1 cellular context compared by ENCODE assay signal in the genomic region with DNA sequence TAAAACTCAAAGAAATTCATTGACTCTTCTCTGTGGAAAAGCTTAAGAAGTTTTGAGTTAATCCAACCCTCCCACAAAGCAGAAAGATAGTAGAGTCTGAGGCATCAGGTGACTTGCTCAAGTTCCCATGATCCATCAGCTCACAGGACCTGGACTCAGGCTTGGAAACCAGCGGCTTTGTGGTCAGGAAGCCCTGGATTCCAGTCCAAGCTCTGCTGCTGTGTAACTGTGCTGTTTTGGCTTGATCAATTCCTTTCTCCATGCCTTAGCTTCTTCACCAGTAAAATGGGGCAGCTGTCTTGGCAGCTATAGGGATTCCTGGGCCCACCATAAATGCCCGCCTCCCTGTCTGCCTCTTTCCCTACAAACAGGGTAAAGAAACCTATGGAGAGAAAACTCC.
A peak's percentile ranks its signal among the peaks of the same experiment; 100 is the strongest.
TF ChIP-seq lines count a peak whose summit lies in the region.

No MANE protein-coding gene starts in this region.

TF ChIP-seq in GM12878, 131 proteins besides CTCF, POLR2A, EP300 and RAD21 (continued from another document):
- TF ChIP-seq, protein P1, sequence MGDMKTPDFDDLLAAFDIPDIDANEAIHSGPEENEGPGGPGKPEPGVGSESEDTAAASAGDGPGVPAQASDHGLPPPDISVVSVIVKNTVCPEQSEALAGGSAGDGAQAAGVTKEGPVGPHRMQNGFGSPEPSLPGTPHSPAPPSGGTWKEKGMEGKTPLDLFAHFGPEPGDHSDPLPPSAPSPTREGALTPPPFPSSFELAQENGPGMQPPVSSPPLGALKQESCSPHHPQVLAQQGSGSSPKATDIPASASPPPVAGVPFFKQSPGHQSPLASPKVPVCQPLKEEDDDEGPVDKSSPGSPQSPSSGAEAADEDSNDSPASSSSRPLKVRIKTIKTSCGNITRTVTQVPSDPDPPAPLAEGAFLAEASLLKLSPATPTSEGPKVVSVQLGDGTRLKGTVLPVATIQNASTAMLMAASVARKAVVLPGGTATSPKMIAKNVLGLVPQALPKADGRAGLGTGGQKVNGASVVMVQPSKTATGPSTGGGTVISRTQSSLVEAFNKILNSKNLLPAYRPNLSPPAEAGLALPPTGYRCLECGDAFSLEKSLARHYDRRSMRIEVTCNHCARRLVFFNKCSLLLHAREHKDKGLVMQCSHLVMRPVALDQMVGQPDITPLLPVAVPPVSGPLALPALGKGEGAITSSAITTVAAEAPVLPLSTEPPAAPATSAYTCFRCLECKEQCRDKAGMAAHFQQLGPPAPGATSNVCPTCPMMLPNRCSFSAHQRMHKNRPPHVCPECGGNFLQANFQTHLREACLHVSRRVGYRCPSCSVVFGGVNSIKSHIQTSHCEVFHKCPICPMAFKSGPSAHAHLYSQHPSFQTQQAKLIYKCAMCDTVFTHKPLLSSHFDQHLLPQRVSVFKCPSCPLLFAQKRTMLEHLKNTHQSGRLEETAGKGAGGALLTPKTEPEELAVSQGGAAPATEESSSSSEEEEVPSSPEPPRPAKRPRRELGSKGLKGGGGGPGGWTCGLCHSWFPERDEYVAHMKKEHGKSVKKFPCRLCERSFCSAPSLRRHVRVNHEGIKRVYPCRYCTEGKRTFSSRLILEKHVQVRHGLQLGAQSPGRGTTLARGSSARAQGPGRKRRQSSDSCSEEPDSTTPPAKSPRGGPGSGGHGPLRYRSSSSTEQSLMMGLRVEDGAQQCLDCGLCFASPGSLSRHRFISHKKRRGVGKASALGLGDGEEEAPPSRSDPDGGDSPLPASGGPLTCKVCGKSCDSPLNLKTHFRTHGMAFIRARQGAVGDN (IDR thresholded peaks at IDR 0.05) = no peak
- TF ChIP-seq CBFB (IDR thresholded peaks at IDR 0.05; ENCODE audit: low read depth) = no peak
- TF ChIP-seq RAD51 (IDR thresholded peaks at IDR 0.05) = 0 out of 2 replicates have a peak, but pooled peaks have one; percentile 12
- TF ChIP-seq, protein P2, sequence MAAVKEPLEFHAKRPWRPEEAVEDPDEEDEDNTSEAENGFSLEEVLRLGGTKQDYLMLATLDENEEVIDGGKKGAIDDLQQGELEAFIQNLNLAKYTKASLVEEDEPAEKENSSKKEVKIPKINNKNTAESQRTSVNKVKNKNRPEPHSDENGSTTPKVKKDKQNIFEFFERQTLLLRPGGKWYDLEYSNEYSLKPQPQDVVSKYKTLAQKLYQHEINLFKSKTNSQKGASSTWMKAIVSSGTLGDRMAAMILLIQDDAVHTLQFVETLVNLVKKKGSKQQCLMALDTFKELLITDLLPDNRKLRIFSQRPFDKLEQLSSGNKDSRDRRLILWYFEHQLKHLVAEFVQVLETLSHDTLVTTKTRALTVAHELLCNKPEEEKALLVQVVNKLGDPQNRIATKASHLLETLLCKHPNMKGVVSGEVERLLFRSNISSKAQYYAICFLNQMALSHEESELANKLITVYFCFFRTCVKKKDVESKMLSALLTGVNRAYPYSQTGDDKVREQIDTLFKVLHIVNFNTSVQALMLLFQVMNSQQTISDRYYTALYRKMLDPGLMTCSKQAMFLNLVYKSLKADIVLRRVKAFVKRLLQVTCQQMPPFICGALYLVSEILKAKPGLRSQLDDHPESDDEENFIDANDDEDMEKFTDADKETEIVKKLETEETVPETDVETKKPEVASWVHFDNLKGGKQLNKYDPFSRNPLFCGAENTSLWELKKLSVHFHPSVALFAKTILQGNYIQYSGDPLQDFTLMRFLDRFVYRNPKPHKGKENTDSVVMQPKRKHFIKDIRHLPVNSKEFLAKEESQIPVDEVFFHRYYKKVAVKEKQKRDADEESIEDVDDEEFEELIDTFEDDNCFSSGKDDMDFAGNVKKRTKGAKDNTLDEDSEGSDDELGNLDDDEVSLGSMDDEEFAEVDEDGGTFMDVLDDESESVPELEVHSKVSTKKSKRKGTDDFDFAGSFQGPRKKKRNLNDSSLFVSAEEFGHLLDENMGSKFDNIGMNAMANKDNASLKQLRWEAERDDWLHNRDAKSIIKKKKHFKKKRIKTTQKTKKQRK (IDR thresholded peaks at IDR 0.05; ENCODE audit: low read depth, low read length) = no peak
